18 cellular contexts compared by ENCODE assay signal in genomic region chr3:39171860-39172259, GRCh38. TPM values are rescaled to one million over a fixed set of nuclear protein-coding genes. Genes with fewer than 3 reads are reported as not detected.
A peak's percentile ranks its signal among the peaks of the same experiment; 100 is the strongest.
DNase-seq lines count a peak whose midpoint lies in the region; ATAC-seq, FAIRE-seq and TF ChIP-seq lines count a peak whose summit lies in the region.
"Had no signal": no experiment of that assay in that cellular context is flagged by ENCODE, and none has a peak within 500 bp of the region (broad histone marks: within the 10 kb centered on the region; RNA-seq: fewer than 3 reads in every experiment).

No MANE protein-coding gene starts in this region.

- CTCF ChIA-PET in GM12878 (lab: Yijun Ruan, JAX), result interaction anchor here (0.6 to 2.7 kb wide), 8 partner anchors 8 to 172 kb away, joined by 3 to 14 read pairs (median 4); no protein-coding TSS in a partner anchor

- H3K36me3 Mint-ChIP-seq in neural crest cell (ENCODE audit: low read depth), result no peaks in the 10 kb centered on the region

- H3K9me3 Mint-ChIP-seq in neural crest cell, result peaks cover 4% of the 10 kb centered on the region
- H3K9me3 Mint-ChIP-seq: CD4-positive, alpha-beta T cell had no signal

- no peak for DNase-seq in GM12878 (ENCODE audit: low read depth, low spot score)
- DNase-seq in left lobe of liver (ENCODE audit: low spot score), result no peak
- DNase-seq in neural crest cell (ENCODE audit: low read depth, low spot score), result no peak
- no peak for DNase-seq in Ammon's horn (ENCODE audit: low spot score)
- DNase-seq in NCI-H524 (lab: John Stamatoyannopoulos, UW), result no peak
- DNase-seq in G401 (ENCODE audit: low spot score), result no peak
- DNase-seq: ACHN; Caco-2; CD4-positive, alpha-beta T cell; DMS79 treated with DMSO at 0.1 percent for 48 hours; GM23248 had no signal

- in situ Hi-C loops in GM12878 (cut with MboI), result no loop called here
- in situ Hi-C loops in G401 (cut with HindIII; ENCODE audit: low sequenced_read_pairs), result no loop called here

- TF ChIP-seq POLR2A in GM12878 (IDR thresholded peaks at IDR 0.05; ENCODE audit: low read depth, low read length), result no peak

- H3K27me3 Mint-ChIP-seq in neural crest cell (ENCODE audit: low read depth), result no peaks in the 10 kb centered on the region
- H3K27me3 Mint-ChIP-seq: CD4-positive, alpha-beta T cell had no signal

- 20% methylated on average over 2 of the region's 2 CpGs for WGBS in GM12878 (ENCODE audit: insufficient coverage, insufficient replicate concordance, low lambda C conversion rate, missing lambda C conversion rate)

- no peak overlapping the region for H3K27ac Mint-ChIP-seq in neural crest cell (ENCODE audit: unreplicated experiment)
- H3K27ac Mint-ChIP-seq: CD4-positive, alpha-beta T cell had no signal

- no peaks in the 10 kb centered on the region for H3K79me2 ChIP-seq in GM12878 (ENCODE audit: control insufficient read depth, insufficient read depth, low read length)

- no TSS peak for BruUV-seq in GM12878 (replicated peaks; lab: Mats Ljungman, UMichigan)

- ATAC-seq in GM12878, result peak; percentile 25; the same call in 1 of the 3 replicates
- peak; percentile 46 for ATAC-seq in left lobe of liver

- H3K4me3 ChIP-seq in GM12878, result no peak overlapping the region
- H3K4me3 ChIP-seq: GM23248, HAP-1 had no signal

- TF ChIP-seq CTCF in GM12878 (IDR thresholded peaks at IDR 0.05 in 2 of 3, conservative IDR thresholded peaks at IDR 0.05 in 1 of 3; ENCODE audit: control insufficient read depth in 2 of 3, extremely low read depth in 1 of 3, insufficient read depth in 1 of 3, low read depth in 3 of 3, low read length in 3 of 3) (no peak), neural crest cell (conservative IDR thresholded peaks at IDR 0.05) (no peak)

- peaks cover 36% of the 10 kb centered on the region for H3K4me1 Mint-ChIP-seq in neural crest cell

- SMC1A ChIA-PET in GM12878 (lab: Charles Lee; ENCODE audit: uncharacterized antibody, unreplicated experiment), result interaction anchor here (1.1 to 2.0 kb wide), 5 partner anchors 10 to 64 kb away, joined by 3 to 9 read pairs (median 5); partner anchors contain the start of genes GORASP1 and TTC21A

- H3K4me2 ChIP-seq in GM12878 (ENCODE audit: control insufficient read depth, insufficient read depth), result no peak overlapping the region

- RAD21 ChIA-PET in GM12878 (lab: Charles Lee; ENCODE audit: unreplicated experiment), result interaction anchor here (1.5 to 1.9 kb wide), 3 partner anchors 16 to 116 kb away, joined by 4 to 8 read pairs (median 7); no protein-coding TSS in a partner anchor

- H3K4me1 ChIP-seq in GM12878 (ENCODE audit: control insufficient read depth, insufficient read depth, low read length), result no peaks in the 10 kb centered on the region

- TF ChIP-seq EP300 in GM12878 (IDR thresholded peaks at IDR 0.05; ENCODE audit: borderline replicate concordance in 1 of 2, control insufficient read depth in 1 of 2, low read depth in 2 of 2, low read length in 2 of 2), result no peak

- no peaks in the 10 kb centered on the region; a peak in 1 of 4 replicates for H3K27me3 ChIP-seq in GM12878 (replicated peaks in 1 of 2; ENCODE audit: control insufficient read depth in 2 of 2, insufficient read depth in 2 of 2, low read length in 1 of 2)

- no peak overlapping the region for H3K27ac ChIP-seq in GM12878 (ENCODE audit: control insufficient read depth, insufficient read depth)
- H3K27ac ChIP-seq: C4-2B, GM23248 had no signal

- FAIRE-seq in GM12878 (lab: Jason Lieb, UNC), result no peak
- FAIRE-seq: A204.1, D721Med, GM12891 had no signal

- POLR2A ChIA-PET in GM12878 (lab: Charles Lee), result no interaction called here

- H2AFZ ChIP-seq in GM12878 (ENCODE audit: control insufficient read depth, low read depth, low read length), result no peak overlapping the region
- H2AFZ ChIP-seq: GM23248 had no signal

- no peaks in the 10 kb centered on the region for H3K36me3 ChIP-seq in GM12878 (ENCODE audit: control insufficient read depth in 2 of 2, insufficient read depth in 2 of 2, low read length in 1 of 2)
- H3K36me3 ChIP-seq: HAP-1 had no signal

- H4K20me1 ChIP-seq in GM12878 (ENCODE audit: control insufficient read depth, insufficient read depth), result no peaks in the 10 kb centered on the region

- intact Hi-C loops in GM12878 (cut with micrococcal nuclease; ENCODE audit: unreplicated experiment), result no loop called here

- no peaks in the 10 kb centered on the region for H3K9me3 ChIP-seq in GM12878 (replicated peaks; ENCODE audit: control insufficient read depth, insufficient read depth, low read length)
- H3K9me3 ChIP-seq: Caco-2 had no signal

- H3K9ac ChIP-seq in GM12878 (ENCODE audit: control insufficient read depth, insufficient read depth, low read length), result no peak overlapping the region
- H3K9ac ChIP-seq: GM23248 had no signal

- H3K4me3 Mint-ChIP-seq in neural crest cell, result peak overlapping the region; percentile 1
- H3K4me3 Mint-ChIP-seq: CD4-positive, alpha-beta T cell had no signal

- no peak for TF ChIP-seq RAD21 in GM12878 (IDR thresholded peaks at IDR 0.05; ENCODE audit: insufficient read depth, low read depth, low read length)

TF ChIP-seq in GM12878, 131 proteins besides CTCF, POLR2A, EP300 and RAD21 (continues in another document):
- TF ChIP-seq USF2 (IDR thresholded peaks at IDR 0.05; ENCODE audit: borderline replicate concordance, low read depth, low read length) (no peak), YY1 (IDR thresholded peaks at IDR 0.05; ENCODE audit: low read depth, low read length) (no peak), HDAC6 (IDR thresholded peaks at IDR 0.05; ENCODE audit: unreplicated experiment) (no peak)

RNA-seq across cellular contexts. Expression of gene CSRNP1, which starts 18.5 kb away (rescaled TPM):
- total RNA-seq in GM12878 (2013; cell fraction: nucleolus; rRNA removed), result 19.2 and 23.9 TPM in 2 replicates
- total RNA-seq in GM12878 (2014; rRNA removed) (14.2 TPM in 2 replicates), GM12878 (2014; rRNA removed; fragmentation: Illumina TruSeq; extraction: Trizol) (6.4 and 6.7 TPM in 2 replicates), GM12878 (2021) (12.0 and 12.1 TPM in 2 replicates), left lobe of liver (9.0 TPM), neural crest cell (2.4 TPM in 2 replicates)
- polyA plus RNA-seq in GM12878 (2011; ENCODE audit: low read depth), result 7.8 TPM
- polyA plus RNA-seq in GM12878 (2011; rRNA removed) (5.9 and 11.1 TPM in 2 replicates), GM12878 (2014; fragmentation: Illumina TruSeq; extraction: Trizol) (3.0 and 7.3 TPM in 2 replicates), GM12878 (2014; fragmentation: Nextera tagmentation; extraction: Ambion mirVana) (under 1 TPM; 0.32 to 0.77 TPM), GM12878 (2014; rRNA removed) (9.3 TPM in 2 replicates), GM12878 (2016; fragmentation: Nextera tagmentation; extraction: Ambion mirVana) (1 to 10 TPM; 4.9 to 7.0 TPM)
- polyA plus RNA-seq in GM12878 (2011; cell fraction: cytosol; rRNA removed), result 15.2 and 18.9 TPM in 2 replicates
- 18.3 and 26.2 TPM in 2 replicates for polyA plus RNA-seq in GM12878 (2011; cell fraction: nucleus; rRNA removed)
- 17.7 and 20.8 TPM in 2 replicates for polyA plus RNA-seq in GM12878 (2012)
- 17.1 and 27.4 TPM in 2 replicates for polyA minus RNA-seq in GM12878 (2011; rRNA and poly(A)+ RNA removed)
- 6.5 and 11.8 TPM in 2 replicates for polyA minus RNA-seq in GM12878 (2011; cell fraction: cytosol; rRNA and poly(A)+ RNA removed)
- 16.4 and 17.9 TPM in 2 replicates for polyA minus RNA-seq in GM12878 (2011; cell fraction: nucleus; rRNA and poly(A)+ RNA removed)
- 21.5 and 29.1 TPM in 2 replicates for total RNA-seq in G401 (2014; rRNA removed; shearing (Covaris generic))

RNA-seq across cellular contexts. Expression of gene XIRP1, which starts 20.5 kb away (rescaled TPM):
- 0.12 TPM in 1 of 2 replicates, not detected in the other for total RNA-seq in GM12878 (2013; cell fraction: nucleolus; rRNA removed)
- 0.16 and 0.17 TPM in 2 replicates for total RNA-seq in GM12878 (2014; rRNA removed)
- 0.18 and 0.23 TPM in 2 replicates for total RNA-seq in GM12878 (2014; rRNA removed; fragmentation: Illumina TruSeq; extraction: Trizol)
- total RNA-seq in GM12878 (2021), result 0.38 and 0.40 TPM in 2 replicates
- 0.16 TPM for polyA plus RNA-seq in GM12878 (2011; ENCODE audit: low read depth)
- 0.01 and 0.03 TPM in 2 replicates for polyA plus RNA-seq in GM12878 (2011; rRNA removed)
- polyA plus RNA-seq in GM12878 (2011; cell fraction: cytosol; rRNA removed), result 0.03 and 0.08 TPM in 2 replicates
- 0.30 and 0.37 TPM in 2 replicates for polyA plus RNA-seq in GM12878 (2011; cell fraction: nucleus; rRNA removed)
- 0.20 and 0.28 TPM in 2 replicates for polyA plus RNA-seq in GM12878 (2012)
- polyA plus RNA-seq in GM12878 (2014; fragmentation: Illumina TruSeq; extraction: Trizol), result 0.14 and 0.24 TPM in 2 replicates
- under 1 TPM in 1 of 2 experiments, not detected in 1; 0.05 TPM for polyA plus RNA-seq in GM12878 (2014; fragmentation: Nextera tagmentation; extraction: Ambion mirVana)
- 0.08 and 0.27 TPM in 2 replicates for polyA plus RNA-seq in GM12878 (2014; rRNA removed)
- polyA plus RNA-seq in GM12878 (2016; fragmentation: Nextera tagmentation; extraction: Ambion mirVana), result under 1 TPM; 0.04 to 0.05 TPM
- 0.07 and 0.21 TPM in 2 replicates for polyA minus RNA-seq in GM12878 (2011; rRNA and poly(A)+ RNA removed)
- polyA minus RNA-seq in GM12878 (2011; cell fraction: cytosol; rRNA and poly(A)+ RNA removed), result not detected in 2 replicates
- 0.12 and 0.29 TPM in 2 replicates for polyA minus RNA-seq in GM12878 (2011; cell fraction: nucleus; rRNA and poly(A)+ RNA removed)
- not detected for total RNA-seq in left lobe of liver
- total RNA-seq in neural crest cell, result not detected in 2 replicates
- not detected in 2 replicates for total RNA-seq in G401 (2014; rRNA removed; shearing (Covaris generic))
- total RNA-seq: Caco-2; CD4-positive, alpha-beta T cell; GM23248; H4; HT-29 had no signal
- polyA plus RNA-seq: GM23248 had no signal
